8 cellular contexts compared by ENCODE assay signal in the genomic region with DNA sequence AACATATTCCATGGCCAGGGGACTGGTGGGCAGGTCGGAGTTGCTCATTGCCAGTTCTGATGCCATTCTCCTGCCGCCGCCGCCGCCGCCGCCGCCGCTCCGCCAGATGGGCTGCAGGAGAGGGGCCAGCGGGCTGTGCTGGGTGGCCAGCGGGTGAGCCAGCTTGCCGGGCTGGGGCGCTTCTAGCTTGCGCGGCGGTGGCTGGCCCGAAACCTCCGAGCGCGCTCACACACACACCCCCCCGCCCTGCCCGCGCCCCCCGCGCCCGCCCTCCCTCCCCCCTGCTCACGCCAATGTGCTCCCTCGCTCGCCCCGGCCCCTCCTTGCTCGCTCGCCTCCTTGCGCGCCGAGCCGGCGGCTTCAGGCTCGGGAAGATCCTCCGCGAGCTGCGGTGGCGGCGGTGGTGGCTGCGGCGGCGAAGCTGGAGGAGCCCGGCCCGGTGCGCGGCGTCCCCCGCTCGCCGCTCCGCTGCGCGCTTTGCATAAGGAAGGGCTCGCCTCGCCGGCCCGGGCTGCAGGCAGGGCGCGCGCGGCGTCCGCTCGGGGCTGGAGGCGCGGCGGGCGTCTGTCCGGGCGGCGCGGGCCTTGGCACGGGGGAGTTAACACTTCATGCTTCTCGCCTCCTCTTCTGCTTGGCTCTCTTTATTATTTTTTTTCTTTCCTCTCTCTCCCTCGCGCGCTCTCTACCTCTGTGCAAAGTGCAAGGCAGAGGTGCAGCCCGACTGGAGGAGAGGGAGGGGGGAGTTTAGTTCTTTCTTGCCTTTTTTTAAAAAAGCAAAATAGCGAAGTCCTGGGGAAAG. TPM values are rescaled to one million over a fixed set of nuclear protein-coding genes. Genes with fewer than 3 reads are reported as not detected.
DNase-seq lines count a peak whose midpoint lies in the region; ATAC-seq and TF ChIP-seq lines count a peak whose summit lies in the region.

No MANE protein-coding gene starts in this region.

- H3K27me3 ChIP-seq in iPS-18a (ENCODE audit: control insufficient read depth, insufficient read depth, low read length), result peaks cover 12% of the 10 kb centered on the region
- no peaks in the 10 kb centered on the region for H3K27me3 ChIP-seq in gastrocnemius medialis

- H3K27ac Mint-ChIP-seq in Calu3 (ENCODE audit: unreplicated experiment) (peak overlapping the region; percentile 91), MCF 10A (ENCODE audit: low read depth, unreplicated experiment) (peak overlapping the region; percentile 75)

- peaks cover 30% of the 10 kb centered on the region for H3K36me3 Mint-ChIP-seq in Calu3 (ENCODE audit: insufficient read depth, unreplicated experiment)
- no peaks in the 10 kb centered on the region for H3K36me3 Mint-ChIP-seq in MCF 10A (ENCODE audit: insufficient read depth, unreplicated experiment)

- no peaks in the 10 kb centered on the region for H3K36me3 ChIP-seq in iPS-18a (ENCODE audit: control insufficient read depth, low read depth, low read length)
- H3K36me3 ChIP-seq in gastrocnemius medialis, result no peaks in the 10 kb centered on the region

- intact Hi-C loops in Calu3 (cut with micrococcal nuclease; ENCODE audit: unreplicated experiment) (loop anchor here (5.0 to 10.0 kb wide), 8 partner anchors 42 to 1358 kb away; no protein-coding TSS in a partner anchor), MCF 10A (cut with micrococcal nuclease) (loop anchor here (2.0 to 5.0 kb wide), 6 partner anchors 157 to 1478 kb away; no protein-coding TSS in a partner anchor), gastrocnemius medialis (cut with DNase I; ENCODE audit: low total_unique reads) (loop anchor here (2.0 to 10.0 kb wide), 8 partner anchors 68 to 823 kb away; no protein-coding TSS in a partner anchor)

- H3K9ac ChIP-seq in iPS-18a (ENCODE audit: low read length), result peak overlapping the region; percentile 29

- POLR2A ChIA-PET in MCF 10A (lab: Yijun Ruan, JAX), result interaction anchor here (0.8 to 1.6 kb wide), 7 partner anchors 11 to 1082 kb away, joined by 3 to 8 read pairs (median 3); no protein-coding TSS in a partner anchor

- DNase-seq in Calu3 (peak; percentile 58), SK-MEL-5 (ENCODE audit: low read depth, low spot score) (peak; percentile 50), MCF 10A (ENCODE audit: unreplicated experiment) (peak; percentile 30), gastrocnemius medialis (peak; percentile 45 to 75), cortex of kidney (lab: John Stamatoyannopoulos, UW) (no peak), UCSD-AML1 (lab: John Stamatoyannopoulos, UW; ENCODE audit: unreplicated experiment) (no peak)

- in situ Hi-C loops in SK-MEL-5 (cut with HindIII; ENCODE audit: low pct_unique_long_range_greater_than_20kb, low sequenced_read_pairs) (no loop called here), gastrocnemius medialis (cut with MboI; ENCODE audit: low sequenced_read_pairs in 4 of 4) (loop anchor here (10.0 to 25.0 kb wide), 9 partner anchors 65 to 1488 kb away; no protein-coding TSS in a partner anchor)

- BruUV-seq in Calu3 (replicated peaks; lab: Mats Ljungman, UMichigan), result no TSS peak
- no TSS peak for BruUV-seq in MCF 10A (replicated peaks; lab: Mats Ljungman, UMichigan)

- CTCF ChIA-PET in Calu3 (lab: Charles Lee) (interaction anchor here (1.3 to 2.5 kb wide), 3 partner anchors 40 to 866 kb away, joined by 3 to 28 read pairs (median 5); no protein-coding TSS in a partner anchor), MCF 10A (lab: Yijun Ruan, JAX) (interaction anchor here (0.6 to 2.7 kb wide), 8 partner anchors 13 to 1477 kb away, joined by 3 to 15 read pairs (median 3); no protein-coding TSS in a partner anchor)

- ATAC-seq in HG03025 (IDR thresholded peaks at IDR 0.05; ENCODE audit: low FRiP score, unreplicated experiment) (peak; percentile 45), gastrocnemius medialis (peak; percentile 25 to 46)

- peaks cover 24% of the 10 kb centered on the region for H3K4me1 Mint-ChIP-seq in Calu3 (ENCODE audit: low read depth, unreplicated experiment)
- H3K4me1 Mint-ChIP-seq in MCF 10A (ENCODE audit: insufficient read depth, unreplicated experiment), result peaks cover 6% of the 10 kb centered on the region

- H3K4me1 ChIP-seq in iPS-18a (ENCODE audit: control insufficient read depth, low read depth, low read length), result peaks cover 24% of the 10 kb centered on the region
- peaks cover 18 to 26% of the 10 kb centered on the region in 2 donors for H3K4me1 ChIP-seq in gastrocnemius medialis

- H3K4me3 Mint-ChIP-seq in Calu3 (ENCODE audit: low read depth, unreplicated experiment), result peak overlapping the region; percentile 81
- peak overlapping the region; percentile 84 for H3K4me3 Mint-ChIP-seq in MCF 10A (ENCODE audit: unreplicated experiment)

- no peak for TF ChIP-seq CTCF in Calu3 (IDR thresholded peaks at IDR 0.05; ENCODE audit: unreplicated experiment)
- TF ChIP-seq CTCF in MCF 10A (IDR thresholded peaks at IDR 0.05; ENCODE audit: unreplicated experiment), result no peak
- peak in 1 of 5 experiments; percentile 13 for TF ChIP-seq CTCF in gastrocnemius medialis (IDR thresholded peaks at IDR 0.05 in 4 of 5, conservative IDR thresholded peaks at IDR 0.05 in 1 of 5)

- no peak for TF ChIP-seq POLR2A in gastrocnemius medialis (IDR thresholded peaks at IDR 0.05)

- H3K9me3 Mint-ChIP-seq in Calu3 (ENCODE audit: low read depth, unreplicated experiment) (no peaks in the 10 kb centered on the region), MCF 10A (ENCODE audit: unreplicated experiment) (no peaks in the 10 kb centered on the region)

- H3K9me3 ChIP-seq in iPS-18a (ENCODE audit: control insufficient read depth, low read depth, low read length) (no peaks in the 10 kb centered on the region), gastrocnemius medialis (no peaks in the 10 kb centered on the region)

- H3K27me3 Mint-ChIP-seq in Calu3 (ENCODE audit: unreplicated experiment), result peaks cover 57% of the 10 kb centered on the region
- no peaks in the 10 kb centered on the region for H3K27me3 Mint-ChIP-seq in MCF 10A (ENCODE audit: insufficient read depth, unreplicated experiment)

- H3K4me3 ChIP-seq in iPS-18a (ENCODE audit: low read length) (peak overlapping the region; percentile 73), gastrocnemius medialis (peak overlapping the region; percentile 74 to 89 (median 86))

- H3K27ac ChIP-seq in iPS-18a (ENCODE audit: low read length) (no peak overlapping the region), gastrocnemius medialis (peak overlapping the region; percentile 92 to 98 (median 98))

RNA-seq across cellular contexts. Expression of a gene that starts 0.5 kb away (rescaled TPM):
- total RNA-seq in Calu3 (2022) (0.64 and 0.97 TPM in 2 replicates), MCF 10A (2022) (0.47 and 0.96 TPM in 2 replicates), gastrocnemius medialis (10 to 100 TPM; 10.9 to 46.7 (median 32.5) TPM)
- 10.0 and 10.2 TPM in 2 replicates for total RNA-seq in SK-MEL-5 (2014; rRNA removed; shearing (Covaris generic))
- polyA plus RNA-seq in SK-MEL-5 (2015; cell fraction: cytosol; rRNA removed), result 27.1 and 29.4 TPM in 2 replicates
- 15.4 and 18.6 TPM in 2 replicates for polyA plus RNA-seq in SK-MEL-5 (2015; cell fraction: nucleus; rRNA removed)

Comparison
In these comparisons a context has a peak if more than half of its experiments do, and no peak if none do; other contexts are left out.
1. DNase-seq: peak in Calu3 (single experiment), SK-MEL-5 (single experiment), MCF 10A (single experiment) and gastrocnemius medialis (2 of 2); none in cortex of kidney (single experiment) and UCSD-AML1 (single experiment).